In the genomic region with DNA sequence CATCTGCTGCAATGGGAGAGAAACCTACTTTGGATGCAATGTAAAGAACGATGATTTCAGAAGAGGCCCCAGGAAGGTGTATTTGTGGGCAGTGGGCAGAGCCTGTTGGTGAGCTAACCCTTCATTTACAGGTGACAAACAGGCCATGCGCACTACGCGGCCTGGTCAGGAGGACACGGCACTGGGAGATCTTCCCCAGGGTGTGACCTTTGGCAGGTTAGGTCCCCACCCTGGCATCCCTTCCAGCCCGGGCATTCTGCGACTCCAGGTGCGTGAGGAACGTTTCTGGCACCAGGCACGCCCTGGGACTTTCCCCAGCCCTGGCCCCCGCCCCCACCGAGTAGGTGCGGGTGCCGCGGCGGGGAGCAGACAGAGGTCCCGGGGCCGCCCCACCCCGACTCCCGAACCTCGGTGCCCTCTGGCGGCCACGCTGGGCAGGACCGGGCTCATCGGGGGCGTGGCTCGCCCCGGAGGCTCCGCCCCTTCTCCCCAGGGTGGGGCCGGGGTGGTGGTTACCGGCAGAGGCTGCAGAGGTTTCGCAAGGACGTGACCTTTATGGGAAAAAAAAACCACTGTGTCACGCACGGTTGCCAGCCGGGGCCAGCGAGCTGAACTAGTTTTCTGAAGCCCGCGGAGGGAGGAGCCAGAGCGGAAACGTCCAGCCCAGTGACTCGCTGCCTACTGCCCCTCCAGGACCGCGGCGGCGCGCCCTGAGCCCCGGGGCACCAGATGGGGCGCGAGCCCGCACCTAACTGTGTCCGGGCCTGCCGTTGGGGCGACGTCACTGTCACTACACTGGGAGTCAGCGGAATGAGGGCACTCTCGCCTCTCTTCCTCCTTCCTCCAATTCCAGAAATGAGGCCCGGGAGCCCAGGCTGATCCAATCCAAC, we compare ENCODE assay signal across 9 cellular contexts. TPM values are rescaled to one million over a fixed set of nuclear protein-coding genes. Genes with fewer than 3 reads are reported as not detected.
DNase-seq lines count a peak whose midpoint lies in the region; ATAC-seq and TF ChIP-seq lines count a peak whose summit lies in the region.
"Had no signal": no experiment of that assay in that cellular context is flagged by ENCODE, and none has a peak within 500 bp of the region (broad histone marks: within the 10 kb centered on the region; RNA-seq: fewer than 3 reads in every experiment).

No MANE protein-coding gene starts in this region.

- peak overlapping the region; percentile 57 for H3K27ac ChIP-seq in colonic mucosa
- peak overlapping the region; percentile 56 to 91 for H3K27ac ChIP-seq in left lung
- H3K27ac ChIP-seq: C4-2B had no signal

- ATAC-seq in HG02610 (IDR thresholded peaks at IDR 0.05; ENCODE audit: unreplicated experiment) (peak; percentile 79), left lung (peak; percentile 98)
- ATAC-seq in activated CD4-positive, alpha-beta T cell treated with anti-CD3 and anti-CD28 coated beads for 36 hours, result peak; percentile 94

- H3K27ac Mint-ChIP-seq in activated CD4-positive, alpha-beta T cell treated with anti-CD3 and anti-CD28 coated beads for 36 hours, result peak overlapping the region; percentile 85

- TF ChIP-seq CTCF in colonic mucosa (IDR thresholded peaks at IDR 0.05), result peak; percentile 58
- TF ChIP-seq CTCF in left lung (IDR thresholded peaks at IDR 0.05), result peak; percentile 58 to 83

- no peaks in the 10 kb centered on the region for H3K4me1 ChIP-seq in colonic mucosa
- H3K4me1 ChIP-seq in left lung, result peaks cover 0 to 8% of the 10 kb centered on the region in 2 donors

- H3K9ac ChIP-seq in colonic mucosa (ENCODE audit: low read depth in 2 of 2, low read length in 2 of 2), result peak overlapping the region; percentile 38 to 50

- peak overlapping the region; percentile 56 for H3K4me3 Mint-ChIP-seq in activated CD4-positive, alpha-beta T cell treated with anti-CD3 and anti-CD28 coated beads for 36 hours

- intact Hi-C loops in activated CD4-positive, alpha-beta T cell treated with anti-CD3 and anti-CD28 coated beads for 36 hours (cut with DNase I, micrococcal nuclease), result loop anchor here (1.0 to 10.0 kb wide), 11 partner anchors 56 to 357 kb away; partner anchors contain the start of gene USP9X (in 1 of the 2)
- intact Hi-C loops in colonic mucosa (cut with DNase I) (loop anchor here (10.0 kb wide), 1 partner anchor 167 kb away; no protein-coding TSS in a partner anchor), left lung (cut with DNase I) (no loop called here)

- POLR2A ChIA-PET in activated CD4-positive, alpha-beta T cell treated with anti-CD3 and anti-CD28 coated beads for 36 hours (lab: Charles Lee), result interaction anchor here (0.8 to 1.6 kb wide), 3 partner anchors 59 to 106 kb away, joined by 3 to 9 read pairs (median 4); no protein-coding TSS in a partner anchor

- H3K36me3 Mint-ChIP-seq in activated CD4-positive, alpha-beta T cell treated with anti-CD3 and anti-CD28 coated beads for 36 hours (ENCODE audit: low read depth), result no peaks in the 10 kb centered on the region

- no peaks in the 10 kb centered on the region for H3K27me3 ChIP-seq in colonic mucosa
- no peaks in the 10 kb centered on the region for H3K27me3 ChIP-seq in left lung

- no peaks in the 10 kb centered on the region for H3K27me3 Mint-ChIP-seq in activated CD4-positive, alpha-beta T cell treated with anti-CD3 and anti-CD28 coated beads for 36 hours

- peak overlapping the region; percentile 12 for H3K4me3 ChIP-seq in colonic mucosa
- peak overlapping the region in 1 of 2 donors; percentile 20 for H3K4me3 ChIP-seq in left lung

- peak; percentile 7 for DNase-seq in DMS79 (lab: John Stamatoyannopoulos, UW)
- DNase-seq in DMS79 treated with DMSO at 0.1 percent for 48 hours (lab: John Stamatoyannopoulos, UW), result no peak
- peak; percentile 78 for DNase-seq in NCI-H146 (lab: John Stamatoyannopoulos, UW)
- peak; percentile 92 for DNase-seq in activated CD4-positive, alpha-beta T cell treated with anti-CD3 and anti-CD28 coated beads for 36 hours
- peak; percentile 86 for DNase-seq in colonic mucosa
- peak; percentile 89 to 95 for DNase-seq in left lung
- peak; percentile 80 to 81 for DNase-seq in stimulated activated CD4-positive, alpha-beta T cell treated with anti-CD3 and anti-CD28 coated beads, Interleukin-4, amount 100 ng/mL, for 4 hours

- H3K36me3 ChIP-seq in colonic mucosa, result no peaks in the 10 kb centered on the region
- no peaks in the 10 kb centered on the region for H3K36me3 ChIP-seq in left lung

- H3K9me3 ChIP-seq in colonic mucosa, result no peaks in the 10 kb centered on the region
- H3K9me3 ChIP-seq in left lung, result no peaks in the 10 kb centered on the region

- peaks cover 15% of the 10 kb centered on the region for H3K4me1 Mint-ChIP-seq in activated CD4-positive, alpha-beta T cell treated with anti-CD3 and anti-CD28 coated beads for 36 hours

- H3K9me3 Mint-ChIP-seq in activated CD4-positive, alpha-beta T cell treated with anti-CD3 and anti-CD28 coated beads for 36 hours (ENCODE audit: low read depth), result no peaks in the 10 kb centered on the region

- CTCF ChIA-PET in activated CD4-positive, alpha-beta T cell treated with anti-CD3 and anti-CD28 coated beads for 36 hours (lab: Charles Lee), result interaction anchor here (0.6 kb wide), 2 partner anchors 11 to 262 kb away, joined by 3 to 4 read pairs; no protein-coding TSS in a partner anchor

RNA-seq across cellular contexts. Expression of gene NYX, which starts 5.0 kb away (rescaled TPM):
- not detected for total RNA-seq in activated CD4-positive, alpha-beta T cell treated with anti-CD3 and anti-CD28 coated beads for 36 hours
- total RNA-seq in colonic mucosa (not detected), left lung (not detected)

Comparison
In these comparisons a context has a peak if more than half of its experiments do, and no peak if none do; other contexts are left out.
1. intact Hi-C loops: an anchor here in activated CD4-positive, alpha-beta T cell treated with anti-CD3 and anti-CD28 coated beads for 36 hours (1.0 to 10.0 kb wide) and colonic mucosa (10.0 kb wide); none called in left lung.